ENCODE assay signal across 13 cellular contexts in the genomic region with DNA sequence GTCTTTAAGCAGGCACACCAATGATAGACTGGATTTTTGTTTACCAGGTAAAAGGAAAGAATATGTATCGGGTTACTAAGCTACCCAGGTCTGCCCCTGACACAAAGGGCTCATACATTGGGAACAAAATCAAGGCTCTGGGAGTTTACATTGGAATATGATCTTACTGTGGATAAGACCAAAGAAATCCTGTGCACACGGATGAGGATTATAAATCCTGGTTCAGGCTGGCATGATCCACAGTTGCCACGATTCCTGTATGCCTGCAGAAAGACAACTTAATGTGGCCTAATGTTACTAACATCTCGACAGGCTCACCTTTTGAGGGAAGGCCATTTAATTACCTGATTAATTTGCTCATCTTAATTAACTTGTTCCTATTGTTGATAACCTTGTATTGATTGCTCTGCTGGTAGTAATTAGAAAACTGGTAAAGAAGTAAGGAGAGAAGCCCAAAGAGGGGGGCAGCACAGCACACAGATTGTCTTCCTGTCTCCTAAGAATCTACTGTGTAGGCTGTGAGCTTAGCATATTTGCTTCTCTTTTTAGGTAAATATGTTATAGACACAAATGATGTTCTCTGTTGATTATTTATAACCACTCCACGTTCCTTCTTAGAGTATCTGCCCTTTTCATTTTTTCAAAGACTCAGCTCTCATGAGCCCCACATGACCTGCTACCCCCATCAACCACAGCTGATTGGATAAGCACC. TPM values are rescaled to one million over a fixed set of nuclear protein-coding genes. Genes with fewer than 3 reads are reported as not detected.
DNase-seq lines count a peak whose midpoint lies in the region; ATAC-seq, FAIRE-seq and TF ChIP-seq lines count a peak whose summit lies in the region.
"Had no signal": no experiment of that assay in that cellular context is flagged by ENCODE, and none has a peak within 500 bp of the region (broad histone marks: within the 10 kb centered on the region; RNA-seq: fewer than 3 reads in every experiment).

No MANE protein-coding gene starts in this region.

- H3K27ac ChIP-seq in C4-2B (peak overlapping the region; percentile 63; the same call in 1 of the 2 replicates), iPS-18a (ENCODE audit: low read length) (peak overlapping the region; percentile 33), small intestine (ENCODE audit: low read depth in 1 of 2, low read length in 1 of 2) (peak overlapping the region in 1 of 2 donors; percentile 34)
- H3K27ac ChIP-seq: epithelial cell of prostate, upper lobe of left lung had no signal

- H3K4me1 ChIP-seq in iPS-18a (ENCODE audit: control insufficient read depth, low read depth, low read length) (peaks cover 7% of the 10 kb centered on the region), small intestine (ENCODE audit: control insufficient read depth in 2 of 2, insufficient read depth in 1 of 2, low read depth in 1 of 2, low read length in 1 of 2) (peaks cover 2 to 3% of the 10 kb centered on the region in 2 donors)
- H3K4me1 ChIP-seq: upper lobe of left lung had no signal

- H3K4me3 ChIP-seq in iPS-18a (ENCODE audit: low read length) (no peak overlapping the region), small intestine (ENCODE audit: low read depth in 1 of 2, low read length in 2 of 2) (no peak overlapping the region)
- H3K4me3 ChIP-seq: upper lobe of left lung had no signal

- 28 to 55% (median 45%) methylated on average over 5 of the region's 5 CpGs for WGBS in small intestine, 3 donors

- no peak for FAIRE-seq in small intestine (lab: Jason Lieb, UNC)

- H3K27me3 ChIP-seq in iPS-18a (ENCODE audit: control insufficient read depth, insufficient read depth, low read length) (no peaks in the 10 kb centered on the region), small intestine (ENCODE audit: control insufficient read depth in 2 of 2, insufficient read depth in 2 of 2, low read length in 2 of 2) (no peaks in the 10 kb centered on the region)
- H3K27me3 ChIP-seq: upper lobe of left lung had no signal

- DNase-seq in NCI-H1105 treated with DMSO at 0.1 percent for 48 hours (lab: John Stamatoyannopoulos, UW) (peak; percentile 97), NCI-H526 treated with DMSO at 0.1 percent for 48 hours (lab: John Stamatoyannopoulos, UW) (peak; percentile 79), small intestine (no peak), GM10266 (ENCODE audit: extremely low spot score) (no peak), HuH-7.5 (ENCODE audit: low spot score) (no peak)
- DNase-seq: ACHN, Right ventricle myocardium superior, upper lobe of left lung had no signal

- TF ChIP-seq CTCF in C4-2B (conservative IDR thresholded peaks at IDR 0.05) (no peak), GM10266 (IDR thresholded peaks at IDR 0.05; ENCODE audit: control insufficient read depth, insufficient read depth, low read depth, missing control alignments) (no peak)

- no peaks in the 10 kb centered on the region for H3K9me3 ChIP-seq in iPS-18a (ENCODE audit: control insufficient read depth, low read depth, low read length)
- no peaks in the 10 kb centered on the region for H3K9me3 ChIP-seq in small intestine (ENCODE audit: control insufficient read depth, low read depth)
- H3K9me3 ChIP-seq: upper lobe of left lung had no signal

- H3K9ac ChIP-seq in iPS-18a (ENCODE audit: low read length): no peak overlapping the region

- ATAC-seq in GM21723 (IDR thresholded peaks at IDR 0.05; ENCODE audit: unreplicated experiment): no peak
- ATAC-seq: HCT116 had no signal

- no peaks in the 10 kb centered on the region for H3K36me3 ChIP-seq in iPS-18a (ENCODE audit: control insufficient read depth, low read depth, low read length)
- no peaks in the 10 kb centered on the region for H3K36me3 ChIP-seq in small intestine (ENCODE audit: control insufficient read depth in 2 of 2, insufficient read depth in 2 of 2, low read length in 2 of 2)
- H3K36me3 ChIP-seq: upper lobe of left lung had no signal

RNA-seq across cellular contexts. Expression of a gene that starts 51.0 kb away (rescaled TPM):
- 10 to 100 TPM in 1 of 3 donors, 1 to 10 TPM in 2; 8.9 to 10.5 (median 9.0) TPM for polyA plus RNA-seq in small intestine

Comparison
In these comparisons a context has a peak if more than half of its experiments do, and no peak if none do; other contexts are left out.
1. DNase-seq: peak in NCI-H1105 treated with DMSO at 0.1 percent for 48 hours (single experiment) and NCI-H526 treated with DMSO at 0.1 percent for 48 hours (single experiment); none in small intestine (single experiment), GM10266 (single experiment) and HuH-7.5 (single experiment).